In the genomic region with DNA sequence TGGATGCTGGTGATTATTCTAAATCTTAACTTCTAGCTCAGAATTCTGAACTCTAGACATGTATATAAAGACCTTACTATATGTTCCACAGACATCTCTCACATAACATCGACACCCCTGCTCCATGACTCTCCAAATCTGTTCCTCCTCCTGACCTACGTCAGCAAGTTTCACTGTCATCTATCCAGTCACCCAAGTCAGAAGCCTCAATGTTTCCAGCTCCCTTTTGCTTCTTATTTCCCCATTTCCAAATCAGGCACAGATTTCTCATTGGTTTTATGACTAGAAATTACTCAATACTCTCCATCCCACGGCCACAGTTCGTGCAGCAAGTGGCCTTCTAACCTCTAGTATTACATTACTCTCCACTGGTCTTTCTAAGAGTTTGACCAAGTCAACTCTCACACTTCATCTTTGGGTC, we compare ENCODE assay signal across 1 cellular context.
TF ChIP-seq lines count a peak whose summit lies in the region.

No MANE protein-coding gene starts in this region.

TF ChIP-seq in GM23338, 12 proteins besides CTCF, POLR2A, EP300 and RAD21 (continued from another document):
- TF ChIP-seq, protein P1, sequence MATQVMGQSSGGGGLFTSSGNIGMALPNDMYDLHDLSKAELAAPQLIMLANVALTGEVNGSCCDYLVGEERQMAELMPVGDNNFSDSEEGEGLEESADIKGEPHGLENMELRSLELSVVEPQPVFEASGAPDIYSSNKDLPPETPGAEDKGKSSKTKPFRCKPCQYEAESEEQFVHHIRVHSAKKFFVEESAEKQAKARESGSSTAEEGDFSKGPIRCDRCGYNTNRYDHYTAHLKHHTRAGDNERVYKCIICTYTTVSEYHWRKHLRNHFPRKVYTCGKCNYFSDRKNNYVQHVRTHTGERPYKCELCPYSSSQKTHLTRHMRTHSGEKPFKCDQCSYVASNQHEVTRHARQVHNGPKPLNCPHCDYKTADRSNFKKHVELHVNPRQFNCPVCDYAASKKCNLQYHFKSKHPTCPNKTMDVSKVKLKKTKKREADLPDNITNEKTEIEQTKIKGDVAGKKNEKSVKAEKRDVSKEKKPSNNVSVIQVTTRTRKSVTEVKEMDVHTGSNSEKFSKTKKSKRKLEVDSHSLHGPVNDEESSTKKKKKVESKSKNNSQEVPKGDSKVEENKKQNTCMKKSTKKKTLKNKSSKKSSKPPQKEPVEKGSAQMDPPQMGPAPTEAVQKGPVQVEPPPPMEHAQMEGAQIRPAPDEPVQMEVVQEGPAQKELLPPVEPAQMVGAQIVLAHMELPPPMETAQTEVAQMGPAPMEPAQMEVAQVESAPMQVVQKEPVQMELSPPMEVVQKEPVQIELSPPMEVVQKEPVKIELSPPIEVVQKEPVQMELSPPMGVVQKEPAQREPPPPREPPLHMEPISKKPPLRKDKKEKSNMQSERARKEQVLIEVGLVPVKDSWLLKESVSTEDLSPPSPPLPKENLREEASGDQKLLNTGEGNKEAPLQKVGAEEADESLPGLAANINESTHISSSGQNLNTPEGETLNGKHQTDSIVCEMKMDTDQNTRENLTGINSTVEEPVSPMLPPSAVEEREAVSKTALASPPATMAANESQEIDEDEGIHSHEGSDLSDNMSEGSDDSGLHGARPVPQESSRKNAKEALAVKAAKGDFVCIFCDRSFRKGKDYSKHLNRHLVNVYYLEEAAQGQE (IDR thresholded peaks at IDR 0.05; ENCODE audit: unreplicated experiment) = no peak
